Comparison of ENCODE assay signal across 30 cellular contexts in the genomic region with DNA sequence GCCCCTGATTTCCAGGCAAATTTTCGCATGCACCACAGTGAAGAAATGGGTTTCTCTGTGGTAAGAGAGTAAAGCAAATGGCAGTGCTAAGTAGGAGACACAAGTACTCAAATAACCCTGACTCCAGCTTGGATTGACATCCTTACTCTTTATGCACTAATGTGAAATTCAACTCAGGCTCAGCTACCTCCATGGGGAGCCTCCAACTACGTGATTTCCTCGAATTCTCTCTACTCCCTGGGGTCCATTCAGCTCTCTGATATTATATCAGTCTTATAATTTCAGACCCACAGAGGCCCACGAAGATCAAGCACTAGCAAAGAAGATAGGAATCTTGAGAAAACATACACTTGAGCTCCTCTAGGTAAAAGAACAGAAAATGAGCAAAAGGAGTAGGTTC.
"Had no signal": no experiment of that assay in that cellular context is flagged by ENCODE, and none has a peak within 500 bp of the region (broad histone marks: within the 10 kb centered on the region; RNA-seq: fewer than 3 reads in every experiment).

No MANE protein-coding gene starts in this region.

- H3K27me3 Mint-ChIP-seq: naive thymus-derived CD8-positive, alpha-beta T cell; natural killer cell treated with Interleukin-12 subunit alpha and Interleukin-12 subunit beta and Interleukin-15 and Interleukin-18, amount 100 ng/mL, for 72 hours; progenitor cell of endocrine pancreas; stimulated activated naive B cell treated with anti-CD40 and anti-IgM and Interleukin-4, amounts not matched to agents 10 μg/mL and 1 μg/mL and 100 μg/mL, for 72 hours had no signal

- H3K27ac ChIP-seq: neural progenitor cell, neutrophil, ovary, parathyroid adenoma, psoas muscle, right lobe of liver, sigmoid colon, stomach, thoracic aorta, thyroid gland, tibial nerve, upper lobe of left lung, vagina had no signal

- H3K4me1 Mint-ChIP-seq: naive thymus-derived CD8-positive, alpha-beta T cell; stimulated activated effector memory CD8-positive, alpha-beta T cell treated with anti-CD3 and anti-CD28 coated beads, Interleukin-12 subunit alpha, Interleukin-12 subunit beta, amount 100 ng/mL, for 72 hours; stimulated activated naive B cell treated with anti-CD40 and anti-IgM and Interleukin-4, amounts not matched to agents 10 μg/mL and 1 μg/mL and 100 μg/mL, for 72 hours had no signal

- H3K27me3 ChIP-seq: neural progenitor cell, neutrophil, ovary, right lobe of liver, sigmoid colon, stomach, thyroid gland, tibial nerve, upper lobe of left lung, vagina had no signal

- H3K4me3 ChIP-seq: neural progenitor cell, ovary, psoas muscle, right lobe of liver, sigmoid colon, stomach, thoracic aorta, thyroid gland, tibial nerve, upper lobe of left lung, vagina had no signal

- H3K9ac ChIP-seq: neural progenitor cell, parathyroid adenoma had no signal

- H3K36me3 ChIP-seq: neural progenitor cell, neutrophil, ovary, right lobe of liver, sigmoid colon, stomach, thoracic aorta, thyroid gland, tibial nerve, upper lobe of left lung, vagina had no signal

- H3K27ac Mint-ChIP-seq: naive thymus-derived CD8-positive, alpha-beta T cell; natural killer cell treated with Interleukin-12 subunit alpha and Interleukin-12 subunit beta and Interleukin-15 and Interleukin-18, amount 100 ng/mL, for 72 hours; nephron progenitor cell; neural progenitor cell; progenitor cell of endocrine pancreas; stimulated activated effector memory CD8-positive, alpha-beta T cell treated with anti-CD3 and anti-CD28 coated beads, Interleukin-12 subunit alpha, Interleukin-12 subunit beta, amount 100 ng/mL, for 72 hours; stimulated activated naive B cell treated with anti-CD40 and anti-IgM and Interleukin-4, amounts not matched to agents 10 μg/mL and 1 μg/mL and 100 μg/mL, for 72 hours; stimulated activated naive CD8-positive, alpha-beta T cell treated with anti-CD3 and anti-CD28 coated beads, Interleukin-15, Interleukin-2, amounts not matched to agents 100 ng/mL and 50 ng/mL, for 24 hours had no signal

- H3K79me2 ChIP-seq: parathyroid adenoma had no signal

- H3K4me1 ChIP-seq: psoas muscle, stomach, upper lobe of left lung, vagina had no signal

- ATAC-seq: naive thymus-derived CD8-positive, alpha-beta T cell; natural killer cell treated with Interleukin-12 subunit alpha and Interleukin-12 subunit beta and Interleukin-15 and Interleukin-18, amount 100 ng/mL, for 72 hours; psoas muscle; right cardiac atrium; right lobe of liver; stimulated activated effector memory CD8-positive, alpha-beta T cell treated with anti-CD3 and anti-CD28 coated beads, Interleukin-12 subunit alpha, Interleukin-12 subunit beta, amount 100 ng/mL, for 72 hours; stimulated activated naive B cell treated with anti-CD40 and anti-IgM and Interleukin-4, amounts not matched to agents 10 μg/mL and 1 μg/mL and 100 μg/mL, for 72 hours had no signal

- H3K4me3 Mint-ChIP-seq: naive thymus-derived CD8-positive, alpha-beta T cell; natural killer cell treated with Interleukin-12 subunit alpha and Interleukin-12 subunit beta and Interleukin-15 and Interleukin-18, amount 100 ng/mL, for 72 hours; nephron progenitor cell; neural progenitor cell; stimulated activated effector memory CD8-positive, alpha-beta T cell treated with anti-CD3 and anti-CD28 coated beads, Interleukin-12 subunit alpha, Interleukin-12 subunit beta, amount 100 ng/mL, for 72 hours; stimulated activated naive B cell treated with anti-CD40 and anti-IgM and Interleukin-4, amounts not matched to agents 10 μg/mL and 1 μg/mL and 100 μg/mL, for 72 hours; stimulated activated naive CD8-positive, alpha-beta T cell treated with anti-CD3 and anti-CD28 coated beads, Interleukin-15, Interleukin-2, amounts not matched to agents 100 ng/mL and 50 ng/mL, for 24 hours had no signal

- H3K36me3 Mint-ChIP-seq: naive thymus-derived CD8-positive, alpha-beta T cell; natural killer cell treated with Interleukin-12 subunit alpha and Interleukin-12 subunit beta and Interleukin-15 and Interleukin-18, amount 100 ng/mL, for 72 hours; neural progenitor cell; stimulated activated effector memory CD8-positive, alpha-beta T cell treated with anti-CD3 and anti-CD28 coated beads, Interleukin-12 subunit alpha, Interleukin-12 subunit beta, amount 100 ng/mL, for 72 hours; stimulated activated naive B cell treated with anti-CD40 and anti-IgM and Interleukin-4, amounts not matched to agents 10 μg/mL and 1 μg/mL and 100 μg/mL, for 72 hours had no signal

- H3K4me2 ChIP-seq: neural progenitor cell had no signal

- H3K9me3 ChIP-seq: neutrophil, ovary, psoas muscle, right lobe of liver, sigmoid colon, stomach, thoracic aorta, thyroid gland, tibial nerve, upper lobe of left lung, vagina had no signal

- H2AFZ ChIP-seq: neural progenitor cell, parathyroid adenoma had no signal

- H3K9me3 Mint-ChIP-seq: nephron progenitor cell; neural progenitor cell; stimulated activated effector memory CD8-positive, alpha-beta T cell treated with anti-CD3 and anti-CD28 coated beads, Interleukin-12 subunit alpha, Interleukin-12 subunit beta, amount 100 ng/mL, for 72 hours; stimulated activated naive B cell treated with anti-CD40 and anti-IgM and Interleukin-4, amounts not matched to agents 10 μg/mL and 1 μg/mL and 100 μg/mL, for 72 hours; stimulated activated naive CD8-positive, alpha-beta T cell treated with anti-CD3 and anti-CD28 coated beads, Interleukin-15, Interleukin-2, amounts not matched to agents 100 ng/mL and 50 ng/mL, for 24 hours had no signal

- DNase-seq: naive thymus-derived CD8-positive, alpha-beta T cell; nephron progenitor cell; nucleus accumbens; ovary; posterior cingulate gyrus; psoas muscle; right cardiac atrium; right lobe of liver; sigmoid colon; small intestine; stimulated activated CD4-positive, alpha-beta T cell treated with anti-CD3 and anti-CD28 coated beads, Interleukin-15, amount 100 ng/mL, for 24 hours; stimulated activated CD4-positive, alpha-beta T cell treated with anti-CD3 and anti-CD28 coated beads, Interleukin-2, amount 100 ng/mL, for 24 hours; stimulated activated CD4-positive, alpha-beta T cell treated with anti-CD3 and anti-CD28 coated beads, Interleukin-2, amount 100 ng/mL, for 48 hours; stimulated activated CD4-positive, alpha-beta T cell treated with anti-CD3 and anti-CD28 coated beads, Interleukin-4, amount 100 ng/mL, for 24 hours; stimulated activated naive B cell treated with anti-CD40 and anti-IgM and Interleukin-4, amounts not matched to agents 10 μg/mL and 1 μg/mL and 100 μg/mL, for 72 hours; stimulated activated naive CD4-positive, alpha-beta T cell treated with Interleukin-2 at 50 U/mL for 16 hours; stomach; thyroid gland; trophoblast cell; upper lobe of left lung had no signal
